Comparison of ENCODE assay signal across 8 cellular contexts in the genomic region with DNA sequence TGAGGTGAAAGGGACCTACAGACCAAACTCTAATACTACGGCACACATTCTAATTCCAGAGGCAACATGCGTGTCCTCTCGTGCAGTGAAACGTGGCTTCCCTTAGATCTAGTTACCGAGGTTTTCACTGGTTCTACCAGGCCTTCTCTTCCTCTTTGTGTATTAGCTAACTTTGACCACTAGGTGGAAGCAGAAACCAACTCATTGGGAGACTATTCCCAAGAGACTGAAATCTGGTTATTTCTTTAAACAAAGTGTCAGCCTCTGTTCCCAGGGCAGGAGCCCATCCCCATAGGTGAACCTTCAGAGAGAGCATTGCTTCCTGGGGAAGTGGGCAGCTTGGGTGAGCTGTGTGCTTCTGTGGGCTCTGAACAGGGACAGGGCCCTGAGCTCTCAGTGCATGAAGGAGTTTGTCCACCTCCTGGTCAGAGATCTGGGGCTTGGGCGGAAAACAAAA. TPM values are rescaled to one million over a fixed set of nuclear protein-coding genes. Genes with fewer than 3 reads are reported as not detected.
DNase-seq lines count a peak whose midpoint lies in the region; ATAC-seq and TF ChIP-seq lines count a peak whose summit lies in the region.

No MANE protein-coding gene starts in this region.

- H3K36me3 ChIP-seq in adrenal gland (replicated peaks in 1 of 2) (no peaks in the 10 kb centered on the region), heart right ventricle (peaks cover 0 to 69% (median 0%) of the 10 kb centered on the region in 9 donors), psoas muscle (ENCODE audit: insufficient read depth in 1 of 2, low read depth in 1 of 2) (no peaks in the 10 kb centered on the region)

- H3K4me3 ChIP-seq in adrenal gland (no peak overlapping the region), heart right ventricle (no peak overlapping the region), psoas muscle (no peak overlapping the region)

- H3K4me3 Mint-ChIP-seq in activated naive CD4-positive, alpha-beta T cell treated with anti-CD3 and anti-CD28 coated beads for 36 hours: no peak overlapping the region

- no peaks in the 10 kb centered on the region for H3K36me3 Mint-ChIP-seq in activated naive CD4-positive, alpha-beta T cell treated with anti-CD3 and anti-CD28 coated beads for 36 hours (ENCODE audit: low read depth)

- CTCF ChIA-PET in activated naive CD4-positive, alpha-beta T cell treated with anti-CD3 and anti-CD28 coated beads for 36 hours (lab: Charles Lee): interaction anchor here (0.8 to 2.1 kb wide), 8 partner anchors 10 to 692 kb away, joined by 3 to 8 read pairs (median 3); no protein-coding TSS in a partner anchor

- no peak overlapping the region for H3K27ac Mint-ChIP-seq in activated naive CD4-positive, alpha-beta T cell treated with anti-CD3 and anti-CD28 coated beads for 36 hours

- peaks cover 2% of the 10 kb centered on the region for H3K4me1 Mint-ChIP-seq in activated naive CD4-positive, alpha-beta T cell treated with anti-CD3 and anti-CD28 coated beads for 36 hours (ENCODE audit: low read depth)

- intact Hi-C loops in activated naive CD4-positive, alpha-beta T cell treated with anti-CD3 and anti-CD28 coated beads for 36 hours (cut with micrococcal nuclease): loop anchor here (1.0 to 5.0 kb wide), 4 partner anchors 34 to 690 kb away; no protein-coding TSS in a partner anchor
- intact Hi-C loops in adrenal gland (cut with DNase I) (loop anchor here (5.0 to 10.0 kb wide), 3 partner anchors 303 to 693 kb away; no protein-coding TSS in a partner anchor), heart right ventricle (cut with DNase I) (loop anchor here in 8 of 10 donors (2.0 to 10.0 kb wide), 6 partner anchors 300 to 693 kb away; no protein-coding TSS in a partner anchor), psoas muscle (cut with DNase I) (loop anchor here (5.0 to 10.0 kb wide), 3 partner anchors 688 to 918 kb away; no protein-coding TSS in a partner anchor)

- no peaks in the 10 kb centered on the region for H3K27me3 ChIP-seq in adrenal gland
- H3K27me3 ChIP-seq in heart right ventricle: no peaks in the 10 kb centered on the region
- H3K27me3 ChIP-seq in psoas muscle (ENCODE audit: insufficient read depth in 3 of 3, low read length in 2 of 3): no peaks in the 10 kb centered on the region

- H3K4me1 ChIP-seq in adrenal gland (replicated peaks in 1 of 2) (no peaks in the 10 kb centered on the region), heart right ventricle (peaks cover 0 to 4% (median 0%) of the 10 kb centered on the region in 9 donors), psoas muscle (no peaks in the 10 kb centered on the region)

- no peak for TF ChIP-seq POLR2A in adrenal gland (IDR thresholded peaks at IDR 0.05)

- H3K27ac ChIP-seq in adrenal gland: no peak overlapping the region
- H3K27ac ChIP-seq in heart right ventricle: no peak overlapping the region
- no peak overlapping the region for H3K27ac ChIP-seq in psoas muscle

- DNase-seq in activated naive CD4-positive, alpha-beta T cell treated with anti-CD3 and anti-CD28 coated beads for 36 hours: peak; percentile 23
- no peak for DNase-seq in activated naive CD4-positive, alpha-beta T cell treated with Interleukin-2 at 50 U/mL for 16 hours
- DNase-seq in NCI-H524 treated with DMSO at 0.1 percent for 48 hours (lab: John Stamatoyannopoulos, UW): peak; percentile 69
- DNase-seq in adrenal gland: peak in 3 of 7 donors; percentile 20 to 54 (median 26)
- DNase-seq in heart right ventricle: no peak
- DNase-seq in psoas muscle: no peak

- WGBS in adrenal gland, 4 donors: 19 to 21% (median 19%) methylated on average over 6 of the region's 6 CpGs
- 22 to 23% methylated on average over 6 of the region's 6 CpGs for WGBS in heart right ventricle, 2 donors
- WGBS in psoas muscle, 3 donors: 17 to 20% (median 20%) methylated on average over 6 of the region's 6 CpGs

- H3K9me3 ChIP-seq in adrenal gland (replicated peaks in 1 of 3): no peaks in the 10 kb centered on the region
- H3K9me3 ChIP-seq in heart right ventricle: no peaks in the 10 kb centered on the region
- H3K9me3 ChIP-seq in psoas muscle: no peaks in the 10 kb centered on the region

- H3K27me3 Mint-ChIP-seq in activated naive CD4-positive, alpha-beta T cell treated with anti-CD3 and anti-CD28 coated beads for 36 hours (ENCODE audit: low read depth): no peaks in the 10 kb centered on the region

- H3K9me3 Mint-ChIP-seq in activated naive CD4-positive, alpha-beta T cell treated with anti-CD3 and anti-CD28 coated beads for 36 hours: no peaks in the 10 kb centered on the region

- TF ChIP-seq CTCF in adrenal gland (IDR thresholded peaks at IDR 0.05): peak; percentile 79 to 91 (median 84)
- peak; percentile 75 to 86 (median 83) for TF ChIP-seq CTCF in heart right ventricle (IDR thresholded peaks at IDR 0.05)
- peak; percentile 87 for TF ChIP-seq CTCF in psoas muscle (IDR thresholded peaks at IDR 0.05)

- ATAC-seq in HG02973 (IDR thresholded peaks at IDR 0.05; ENCODE audit: unreplicated experiment) (peak; percentile 78), heart right ventricle (peak in 6 of 8 donors; percentile 39 to 70 (median 59)), psoas muscle (peak; percentile 69 to 80 (median 72)), HG03159 (IDR thresholded peaks at IDR 0.05; ENCODE audit: unreplicated experiment) (no peak)

RNA-seq across cellular contexts. Expression of a gene that starts 19.7 kb away (rescaled TPM):
- not detected for total RNA-seq in activated naive CD4-positive, alpha-beta T cell treated with anti-CD3 and anti-CD28 coated beads for 36 hours
- total RNA-seq in adrenal gland: under 1 TPM in 2 of 8 donors, not detected in 6; 0.14 to 0.91 TPM
- under 1 TPM in 2 of 3 donors, not detected in 1; 0.13 to 0.80 TPM for polyA plus RNA-seq in adrenal gland
- under 1 TPM in 7 of 10 donors, not detected in 3; 0.11 to 0.45 (median 0.28) TPM for total RNA-seq in heart right ventricle
- polyA plus RNA-seq in heart right ventricle: under 1 TPM; 0.29 to 0.66 TPM
- not detected for total RNA-seq in psoas muscle
- polyA plus RNA-seq in psoas muscle: under 1 TPM in 1 of 3 donors, not detected in 2; 0.23 TPM

Comparison
In these comparisons a context has a peak if more than half of its experiments do, and no peak if none do; other contexts are left out.
1. DNase-seq: peak in activated naive CD4-positive, alpha-beta T cell treated with anti-CD3 and anti-CD28 coated beads for 36 hours (single experiment) and NCI-H524 treated with DMSO at 0.1 percent for 48 hours (single experiment); none in activated naive CD4-positive, alpha-beta T cell treated with Interleukin-2 at 50 U/mL for 16 hours (single experiment), heart right ventricle (0 of 2) and psoas muscle (0 of 2).
2. Peak in every context shown above with its lines, with median percentiles within 50 percentile points of each other: CTCF ChIP-seq.